ENCODE assay signal across 9 cellular contexts in genomic region chr11:128772814-128773213, GRCh38.
DNase-seq lines count a peak whose midpoint lies in the region; ATAC-seq and TF ChIP-seq lines count a peak whose summit lies in the region.
"Had no signal": no experiment of that assay in that cellular context is flagged by ENCODE, and none has a peak within 500 bp of the region (broad histone marks: within the 10 kb centered on the region; RNA-seq: fewer than 3 reads in every experiment).

No MANE protein-coding gene starts in this region.

- TF ChIP-seq POLR2A in lower leg skin (IDR thresholded peaks at IDR 0.05) (no peak), thyroid gland (IDR thresholded peaks at IDR 0.05) (no peak)

- H3K36me3 ChIP-seq in thyroid gland = no peaks in the 10 kb centered on the region

- peak; percentile 20 for DNase-seq in NCI-H82 (lab: John Stamatoyannopoulos, UW)
- no peak for DNase-seq in NCI-H82 treated with DMSO at 0.1 percent for 48 hours (lab: John Stamatoyannopoulos, UW; ENCODE audit: unreplicated experiment)
- DNase-seq in activated T-cell treated with anti-CD3 and anti-CD28 coated beads, Interleukin-2, amount 50 U/mL, for 1 hour = peak; percentile 53
- DNase-seq in lower leg skin (ENCODE audit: low spot score in 2 of 2) = peak; percentile 30 to 90
- peak; percentile 84 to 86 for DNase-seq in thyroid gland
- DNase-seq in occipital lobe (lab: John Stamatoyannopoulos, UW) = no peak
- DNase-seq in GM10266 (ENCODE audit: extremely low spot score) = no peak

- H3K27ac ChIP-seq in thyroid gland = no peak overlapping the region
- H3K27ac ChIP-seq: VCaP had no signal

- 48 to 51% methylated on average over 12 of the region's 12 CpGs for WGBS in lower leg skin, 2 donors
- WGBS in thyroid gland, 2 donors = 22 to 31% methylated on average over 12 of the region's 12 CpGs

- no peaks in the 10 kb centered on the region for H3K27me3 ChIP-seq in thyroid gland

- H3K4me1 ChIP-seq in thyroid gland = peaks cover 5 to 12% of the 10 kb centered on the region in 2 donors

- TF ChIP-seq CTCF in lower leg skin (IDR thresholded peaks at IDR 0.05) (no peak), thyroid gland (IDR thresholded peaks at IDR 0.05) (no peak), GM10266 (IDR thresholded peaks at IDR 0.05; ENCODE audit: control insufficient read depth, insufficient read depth, low read depth, missing control alignments) (no peak)

- H3K4me3 ChIP-seq in lower leg skin (ENCODE audit: low read depth, poor library complexity, severe bottlenecking) = no peak overlapping the region
- H3K4me3 ChIP-seq in thyroid gland (replicated peaks in 1 of 3) = no peak overlapping the region

- intact Hi-C loops in lower leg skin (cut with DNase I; ENCODE audit: low total_unique reads) = no loop called here
- intact Hi-C loops in thyroid gland (cut with DNase I) = no loop called here

- ATAC-seq in HG02870 (IDR thresholded peaks at IDR 0.05; ENCODE audit: unreplicated experiment) = no peak

- no peaks in the 10 kb centered on the region for H3K9me3 ChIP-seq in thyroid gland

Comparison
In these comparisons a context has a peak if more than half of its experiments do, and no peak if none do; other contexts are left out.
1. DNase-seq: peak in NCI-H82 (single experiment), activated T-cell treated with anti-CD3 and anti-CD28 coated beads, Interleukin-2, amount 50 U/mL, for 1 hour (single experiment), lower leg skin (2 of 2) and thyroid gland (2 of 2); none in NCI-H82 treated with DMSO at 0.1 percent for 48 hours (single experiment), occipital lobe (single experiment) and GM10266 (single experiment).